8 cellular contexts compared by ENCODE assay signal in genomic region chr2:85886585-85886984, GRCh38. TPM values are rescaled to one million over a fixed set of nuclear protein-coding genes. Genes with fewer than 3 reads are reported as not detected.
A peak's percentile ranks its signal among the peaks of the same experiment; 100 is the strongest.
DNase-seq lines count a peak whose midpoint lies in the region; ATAC-seq and TF ChIP-seq lines count a peak whose summit lies in the region.

No MANE protein-coding gene starts in this region.

- no peak for TF ChIP-seq POLR2A in heart left ventricle (IDR thresholded peaks at IDR 0.05)

- peak overlapping the region; percentile 86 for H3K4me3 Mint-ChIP-seq in activated T-cell treated with anti-CD3 and anti-CD28 coated beads, Interleukin-2, amount 50 U/mL, for 4 hours

- H3K36me3 Mint-ChIP-seq in activated T-cell treated with anti-CD3 and anti-CD28 coated beads, Interleukin-2, amount 50 U/mL, for 4 hours (ENCODE audit: insufficient read depth) = peaks cover 13% of the 10 kb centered on the region

- no peaks in the 10 kb centered on the region for H3K27me3 ChIP-seq in heart left ventricle

- peak overlapping the region in 9 of 12 donors; percentile 51 to 89 (median 72) for H3K4me3 ChIP-seq in heart left ventricle
- H3K4me3 ChIP-seq in fibroblast of mammary gland (ENCODE audit: control insufficient read depth, low read depth, low read length) = no peak overlapping the region
- peak overlapping the region; percentile 77 for H3K4me3 ChIP-seq in urinary bladder (ENCODE audit: low read depth, low read length)

- no peak for TF ChIP-seq CTCF in heart left ventricle (IDR thresholded peaks at IDR 0.05)
- TF ChIP-seq CTCF in fibroblast of mammary gland (conservative IDR thresholded peaks at IDR 0.05; ENCODE audit: control insufficient read depth, insufficient read depth, low read depth, low read length) = no peak

- WGBS in heart left ventricle, 4 donors = 59 to 69% (median 62%) methylated on average over 11 of the region's 11 CpGs
- 9% methylated on average over 11 of the region's 11 CpGs for WGBS in urinary bladder

- DNase-seq in heart left ventricle (peak in 2 of 5 donors; percentile 53 to 65), Right ventricle myocardium inferior (ENCODE audit: missing footprints) (no peak), fibroblast of mammary gland (ENCODE audit: low read depth) (peak; percentile 98), posterior vena cava (ENCODE audit: low spot score) (peak; percentile 91), SHP77 treated with DMSO at 0.1 percent for 48 hours (lab: John Stamatoyannopoulos, UW) (no peak), left lobe of liver (ENCODE audit: low spot score) (no peak)
- peak; percentile 62 for DNase-seq in activated T-cell treated with anti-CD3 and anti-CD28 coated beads, Interleukin-2, amount 50 U/mL, for 4 hours

- peaks cover 60% of the 10 kb centered on the region for H3K4me1 Mint-ChIP-seq in activated T-cell treated with anti-CD3 and anti-CD28 coated beads, Interleukin-2, amount 50 U/mL, for 4 hours (ENCODE audit: low read depth)

- H3K9me3 ChIP-seq in heart left ventricle = peaks cover 0 to 8% (median 0%) of the 10 kb centered on the region in 12 donors

- H3K9me3 Mint-ChIP-seq in activated T-cell treated with anti-CD3 and anti-CD28 coated beads, Interleukin-2, amount 50 U/mL, for 4 hours = peaks cover 7% of the 10 kb centered on the region

- H3K27ac ChIP-seq in heart left ventricle (peak overlapping the region in 5 of 12 donors; percentile 23 to 94 (median 69)), urinary bladder (ENCODE audit: low read depth) (peak overlapping the region; percentile 74)

- intact Hi-C loops in heart left ventricle (cut with DNase I) (loop anchor here in 9 of 10 donors (5.0 to 10.0 kb wide), 6 partner anchors 52 to 191 kb away; no protein-coding TSS in a partner anchor), Right ventricle myocardium inferior (cut with DNase I) (loop anchor here (5.0 kb wide), 2 partner anchors 36 to 59 kb away; no protein-coding TSS in a partner anchor), posterior vena cava (cut with DNase I) (no loop called here)

- H3K4me1 ChIP-seq in heart left ventricle (peaks cover 0 to 55% (median 23%) of the 10 kb centered on the region in 12 donors), urinary bladder (ENCODE audit: insufficient read depth) (peaks cover 3% of the 10 kb centered on the region)

- ATAC-seq in heart left ventricle (peak in 3 of 4 donors; percentile 28 to 51 (median 30)), Right ventricle myocardium inferior (no peak), left lobe of liver (no peak)
- peak; percentile 51 to 54 for ATAC-seq in activated T-cell treated with anti-CD3 and anti-CD28 coated beads, Interleukin-2, amount 50 U/mL, for 4 hours

- H3K27me3 Mint-ChIP-seq in activated T-cell treated with anti-CD3 and anti-CD28 coated beads, Interleukin-2, amount 50 U/mL, for 4 hours (ENCODE audit: low read depth) = no peaks in the 10 kb centered on the region

- no peaks in the 10 kb centered on the region for H3K36me3 ChIP-seq in heart left ventricle
- no peaks in the 10 kb centered on the region for H3K36me3 ChIP-seq in urinary bladder (ENCODE audit: insufficient read depth)

RNA-seq across cellular contexts. Expression of gene ST3GAL5, which starts 2.2 kb away (rescaled TPM):
- total RNA-seq in heart left ventricle = 10 to 100 TPM in 2 of 9 donors, 1 to 10 TPM in 7; 2.0 to 21.1 (median 4.0) TPM
- 1 to 10 TPM; 3.2 to 4.3 TPM for polyA plus RNA-seq in heart left ventricle
- 6.8 TPM for total RNA-seq in Right ventricle myocardium inferior
- total RNA-seq in activated T-cell treated with anti-CD3 and anti-CD28 coated beads, Interleukin-2, amount 50 U/mL, for 4 hours = 1 to 10 TPM; 3.6 to 5.3 (median 4.4) TPM
- 10 to 100 TPM; 20.4 to 23.5 TPM for total RNA-seq in posterior vena cava
- total RNA-seq in urinary bladder = 59.4 TPM
- 31.1 TPM for polyA plus RNA-seq in urinary bladder
- 12.8 TPM for total RNA-seq in left lobe of liver

Comparison
In these comparisons a context has a peak if more than half of its experiments do, and no peak if none do; other contexts are left out.
1. ATAC-seq: peak in heart left ventricle (3 of 4) and activated T-cell treated with anti-CD3 and anti-CD28 coated beads, Interleukin-2, amount 50 U/mL, for 4 hours (2 of 2); none in Right ventricle myocardium inferior (single experiment) and left lobe of liver (single experiment).
2. DNase-seq: peak in activated T-cell treated with anti-CD3 and anti-CD28 coated beads, Interleukin-2, amount 50 U/mL, for 4 hours (single experiment), fibroblast of mammary gland (single experiment) and posterior vena cava (single experiment); none in Right ventricle myocardium inferior (single experiment), SHP77 treated with DMSO at 0.1 percent for 48 hours (single experiment) and left lobe of liver (single experiment).
3. intact Hi-C loops: an anchor here in heart left ventricle (5.0 to 10.0 kb wide) and Right ventricle myocardium inferior (5.0 kb wide); none called in posterior vena cava.